Comparison of ENCODE assay signal across 9 cellular contexts in the genomic region with DNA sequence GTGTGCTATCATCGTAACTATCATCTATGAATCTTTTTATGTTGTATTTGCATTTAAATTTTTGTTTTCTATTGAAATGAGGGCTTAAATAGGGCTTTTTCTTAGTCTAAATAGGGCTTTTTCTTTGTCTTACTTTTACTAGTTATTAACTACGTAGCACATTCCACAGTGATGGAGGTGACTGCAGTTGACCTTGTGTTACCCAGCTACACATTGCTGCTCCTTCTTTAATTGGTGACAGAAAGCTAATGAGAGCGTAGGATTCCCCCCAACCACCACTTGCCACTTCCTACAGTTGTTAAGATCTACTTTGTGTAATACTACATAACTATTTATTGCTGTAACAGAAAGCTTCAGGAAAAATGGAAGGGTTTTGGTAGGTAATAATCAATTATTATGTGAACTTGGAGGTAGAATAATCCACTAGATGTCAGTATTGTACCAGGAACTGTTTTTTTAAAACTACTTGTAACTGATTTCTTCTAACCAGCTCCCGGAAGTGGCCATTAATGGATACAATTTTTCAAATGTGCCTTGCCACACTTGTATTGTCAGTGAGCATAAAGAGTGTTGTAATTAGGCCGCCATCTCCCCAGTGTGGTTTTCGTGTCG. TPM values are rescaled to one million over a fixed set of nuclear protein-coding genes. Genes with fewer than 3 reads are reported as not detected.
DNase-seq lines count a peak whose midpoint lies in the region; ATAC-seq, FAIRE-seq and TF ChIP-seq lines count a peak whose summit lies in the region.
"Had no signal": no experiment of that assay in that cellular context is flagged by ENCODE, and none has a peak within 500 bp of the region (broad histone marks: within the 10 kb centered on the region; RNA-seq: fewer than 3 reads in every experiment).

No MANE protein-coding gene starts in this region.

- DNase-seq in DMS 273 treated with DMSO at 0.1 percent for 48 hours (lab: John Stamatoyannopoulos, UW) (peak; percentile 20), NCI-H2029 treated with DMSO at 0.1 percent for 48 hours (lab: John Stamatoyannopoulos, UW) (peak; percentile 54), astrocyte (ENCODE audit: low read depth) (peak; percentile 44), kidney tubule cell (ENCODE audit: low spot score) (peak; percentile 59), activated gamma-delta T cell (lab: John Stamatoyannopoulos, UW) (no peak), SKM-1 treated with dmso at 0.1 percent for 144 hours (lab: John Stamatoyannopoulos, UW; ENCODE audit: unreplicated experiment) (no peak)
- DNase-seq in activated CD4-positive, alpha-beta T cell treated with anti-CD3 and anti-CD28 coated beads, Interleukin-2, amount 10 ng/mL, durations not matched to agents 24 days and 14 days, result no peak

- ATAC-seq in GM21786 (IDR thresholded peaks at IDR 0.05; ENCODE audit: unreplicated experiment), result peak; percentile 60

- peaks cover 13% of the 10 kb centered on the region for H4K20me1 ChIP-seq in astrocyte (ENCODE audit: insufficient read depth, low read length)

- H3K4me1 ChIP-seq in astrocyte (ENCODE audit: insufficient read depth, low read length), result no peaks in the 10 kb centered on the region

- H3K27me3 Mint-ChIP-seq in astrocyte (ENCODE audit: low read depth, unreplicated experiment), result no peaks in the 10 kb centered on the region
- no peaks in the 10 kb centered on the region for H3K27me3 Mint-ChIP-seq in activated CD4-positive, alpha-beta T cell treated with anti-CD3 and anti-CD28 coated beads, Interleukin-2, amount 10 ng/mL, durations not matched to agents 24 days and 14 days

- H3K27ac Mint-ChIP-seq in astrocyte (ENCODE audit: unreplicated experiment), result no peak overlapping the region
- H3K27ac Mint-ChIP-seq in activated CD4-positive, alpha-beta T cell treated with anti-CD3 and anti-CD28 coated beads, Interleukin-2, amount 10 ng/mL, durations not matched to agents 24 days and 14 days, result no peak overlapping the region

- H3K36me3 ChIP-seq in astrocyte (ENCODE audit: insufficient read depth, low read length), result peaks cover 52% of the 10 kb centered on the region

- peaks cover 3% of the 10 kb centered on the region for H3K36me3 Mint-ChIP-seq in astrocyte (ENCODE audit: low read depth, unreplicated experiment)
- H3K36me3 Mint-ChIP-seq in activated CD4-positive, alpha-beta T cell treated with anti-CD3 and anti-CD28 coated beads, Interleukin-2, amount 10 ng/mL, durations not matched to agents 24 days and 14 days (ENCODE audit: low read depth), result peaks cover 61% of the 10 kb centered on the region

- H3K4me2 ChIP-seq in astrocyte (ENCODE audit: low read length), result no peak overlapping the region

- no peaks in the 10 kb centered on the region for H3K9me3 Mint-ChIP-seq in astrocyte (ENCODE audit: unreplicated experiment)
- H3K9me3 Mint-ChIP-seq in activated CD4-positive, alpha-beta T cell treated with anti-CD3 and anti-CD28 coated beads, Interleukin-2, amount 10 ng/mL, durations not matched to agents 24 days and 14 days, result no peaks in the 10 kb centered on the region

- peak; percentile 49 for FAIRE-seq in astrocyte (lab: Jason Lieb, UNC)

- no peaks in the 10 kb centered on the region for H3K27me3 ChIP-seq in astrocyte (ENCODE audit: insufficient read depth, low read length)

- H3K9ac ChIP-seq in astrocyte (ENCODE audit: low read length), result no peak overlapping the region

- no peak overlapping the region for H2AFZ ChIP-seq in astrocyte (ENCODE audit: low read depth, low read length)

- H3K4me3 Mint-ChIP-seq in astrocyte (ENCODE audit: unreplicated experiment), result no peak overlapping the region
- H3K4me3 Mint-ChIP-seq in activated CD4-positive, alpha-beta T cell treated with anti-CD3 and anti-CD28 coated beads, Interleukin-2, amount 10 ng/mL, durations not matched to agents 24 days and 14 days, result no peak overlapping the region

- H3K9me3 ChIP-seq in astrocyte (ENCODE audit: insufficient read depth, low read depth, low read length), result no peaks in the 10 kb centered on the region

- no peak overlapping the region for H3K4me3 ChIP-seq in astrocyte (ENCODE audit: insufficient read depth, low read depth, low read length)

- intact Hi-C loops in activated CD4-positive, alpha-beta T cell treated with anti-CD3 and anti-CD28 coated beads, Interleukin-2, amount 10 ng/mL, durations not matched to agents 24 days and 14 days (cut with micrococcal nuclease), result no loop called here

- H3K27ac ChIP-seq in astrocyte (ENCODE audit: low read depth, low read length), result no peak overlapping the region

- H3K79me2 ChIP-seq in astrocyte (ENCODE audit: insufficient read depth, low read length), result peaks cover 1% of the 10 kb centered on the region

- no peaks in the 10 kb centered on the region for H3K4me1 Mint-ChIP-seq in astrocyte (ENCODE audit: low read depth, unreplicated experiment)
- peaks cover 4% of the 10 kb centered on the region for H3K4me1 Mint-ChIP-seq in activated CD4-positive, alpha-beta T cell treated with anti-CD3 and anti-CD28 coated beads, Interleukin-2, amount 10 ng/mL, durations not matched to agents 24 days and 14 days

- TF ChIP-seq CTCF in astrocyte (IDR thresholded peaks at IDR 0.05; ENCODE audit: insufficient read depth, low read depth, low read length), result peak; percentile 50

RNA-seq across cellular contexts. Expression of a gene that starts 18.0 kb away (rescaled TPM):
- 32.2 and 38.5 TPM in 2 replicates for total RNA-seq in astrocyte
- total RNA-seq in activated CD4-positive, alpha-beta T cell treated with anti-CD3 and anti-CD28 coated beads, Interleukin-2, amount 10 ng/mL, durations not matched to agents 24 days and 14 days, result 64.4 and 76.8 TPM in 2 replicates

RNA-seq across cellular contexts. Expression of a gene that starts 18.1 kb away (rescaled TPM):
- 8.1 and 10.7 TPM in 2 replicates for total RNA-seq in astrocyte
- 17.7 and 18.3 TPM in 2 replicates for total RNA-seq in activated CD4-positive, alpha-beta T cell treated with anti-CD3 and anti-CD28 coated beads, Interleukin-2, amount 10 ng/mL, durations not matched to agents 24 days and 14 days

RNA-seq across cellular contexts. Expression of a gene that starts 36.0 kb away (rescaled TPM):
- 0.64 and 0.84 TPM in 2 replicates for total RNA-seq in astrocyte
- not detected in 2 replicates for total RNA-seq in activated CD4-positive, alpha-beta T cell treated with anti-CD3 and anti-CD28 coated beads, Interleukin-2, amount 10 ng/mL, durations not matched to agents 24 days and 14 days
- total RNA-seq: mononuclear cell had no signal

Comparison
In these comparisons a context has a peak if more than half of its experiments do, and no peak if none do; other contexts are left out.
1. DNase-seq: peak in DMS 273 treated with DMSO at 0.1 percent for 48 hours (single experiment), NCI-H2029 treated with DMSO at 0.1 percent for 48 hours (single experiment), astrocyte (single experiment) and kidney tubule cell (single experiment); none in activated CD4-positive, alpha-beta T cell treated with anti-CD3 and anti-CD28 coated beads, Interleukin-2, amount 10 ng/mL, durations not matched to agents 24 days and 14 days (single experiment), activated gamma-delta T cell (single experiment) and SKM-1 treated with dmso at 0.1 percent for 144 hours (single experiment).